ENCODE assay signal across 28 cellular contexts in the genomic region with DNA sequence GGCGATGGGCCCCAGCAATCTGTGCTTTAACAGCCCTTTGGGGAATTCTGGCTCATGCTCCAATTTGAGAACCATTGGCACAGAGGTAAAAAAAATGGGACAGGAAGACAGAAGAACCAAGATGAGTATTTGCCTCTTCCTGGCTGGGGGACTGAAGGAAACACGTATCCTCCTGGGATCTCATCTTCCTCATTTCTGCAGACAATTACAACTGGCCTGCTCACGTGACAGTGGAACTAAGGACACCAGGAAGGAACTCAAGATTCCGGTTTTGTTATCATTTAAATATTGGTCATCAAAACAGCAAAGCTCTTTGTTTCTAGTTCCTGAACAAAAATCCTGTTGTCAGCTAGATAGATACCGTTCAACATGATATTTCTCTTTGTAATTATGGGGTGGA.
"Had no signal": no experiment of that assay in that cellular context is flagged by ENCODE, and none has a peak within 500 bp of the region (broad histone marks: within the 10 kb centered on the region; RNA-seq: fewer than 3 reads in every experiment).

No MANE protein-coding gene starts in this region.

- H3K27ac Mint-ChIP-seq: activated CD8-positive, alpha-beta T cell treated with anti-CD3 and anti-CD28 coated beads, Interleukin-2, amount 10 ng/mL, durations not matched to agents 7 days and 5 days; activated naive CD8-positive, alpha-beta T cell; T-helper 1 cell treated with Interleukin-12 subunit alpha and Interleukin-12 subunit beta and Interleukin-4 antibody, amounts not matched to agents 30 μg/mL and 1 μg/mL, for 36 hours; WTC11 had no signal

- H3K36me3 Mint-ChIP-seq: activated naive CD8-positive, alpha-beta T cell; WTC11 had no signal

- H3K4me3 Mint-ChIP-seq: activated CD8-positive, alpha-beta T cell treated with anti-CD3 and anti-CD28 coated beads, Interleukin-2, amount 10 ng/mL, durations not matched to agents 7 days and 5 days; activated naive CD8-positive, alpha-beta T cell; T-helper 1 cell treated with Interleukin-12 subunit alpha and Interleukin-12 subunit beta and Interleukin-4 antibody, amounts not matched to agents 30 μg/mL and 1 μg/mL, for 36 hours; WTC11 had no signal

- H3K27ac ChIP-seq: breast epithelium, KMS-11 had no signal

- H3K9me3 Mint-ChIP-seq: T-helper 1 cell treated with Interleukin-12 subunit alpha and Interleukin-12 subunit beta and Interleukin-4 antibody, amounts not matched to agents 30 μg/mL and 1 μg/mL, for 36 hours had no signal

- H3K4me1 ChIP-seq: breast epithelium had no signal

- ATAC-seq: activated CD8-positive, alpha-beta T cell treated with anti-CD3 and anti-CD28 coated beads, Interleukin-2, amount 10 ng/mL, durations not matched to agents 7 days and 5 days; Panc1; Right ventricle myocardium inferior; WTC11 had no signal

- H3K9ac ChIP-seq: KMS-11, SK-N-SH had no signal

- H3K4me1 Mint-ChIP-seq: WTC11 had no signal

- H3K4me3 ChIP-seq: breast epithelium had no signal

- DNase-seq: activated CD4-positive, alpha-beta T cell treated with anti-CD3 and anti-CD28 coated beads for 48 hours; activated CD4-positive, alpha-beta T cell treated with anti-CD3 and anti-CD28 coated beads, Interleukin-2, amount 50 U/mL, for 4 hours; activated CD4-positive, CD25-positive, alpha-beta regulatory T cell treated with anti-CD3 and anti-CD28 coated beads, Interleukin-2, amount 50 U/mL, for 72 hours; activated CD8-positive, alpha-beta memory T cell treated with anti-CD3 and anti-CD28 coated beads, Interleukin-2, amount 50 U/mL, for 48 hours; activated CD8-positive, alpha-beta T cell treated with anti-CD3 and anti-CD28 coated beads, Interleukin-2, amount 10 ng/mL, durations not matched to agents 7 days and 5 days; activated effector memory CD4-positive, alpha-beta T cell treated with anti-CD3 and anti-CD28 coated beads, Interleukin-2, amount 50 U/mL, for 16 hours; activated naive CD4-positive, alpha-beta T cell treated with Interleukin-2 at 50 U/mL for 16 hours; activated T-cell treated with anti-CD3 and anti-CD28 coated beads, Interleukin-2, amount 50 U/mL, for 1 hour; aorta; caudate nucleus; IMR-90; MM.1S; NCI-H1048; NCI-H1417; NCI-H1930; NCI-H2171; NCI-H226; NCI-H526; NCI-H82; RPMI8226; SK-N-SH had no signal

- H3K36me3 ChIP-seq: breast epithelium had no signal

- H3K27me3 ChIP-seq: breast epithelium had no signal

- H3K9me3 ChIP-seq: breast epithelium, SK-N-SH had no signal

- H3K4me2 ChIP-seq: SK-N-SH had no signal
